ENCODE assay signal across 11 cellular contexts in the genomic region with DNA sequence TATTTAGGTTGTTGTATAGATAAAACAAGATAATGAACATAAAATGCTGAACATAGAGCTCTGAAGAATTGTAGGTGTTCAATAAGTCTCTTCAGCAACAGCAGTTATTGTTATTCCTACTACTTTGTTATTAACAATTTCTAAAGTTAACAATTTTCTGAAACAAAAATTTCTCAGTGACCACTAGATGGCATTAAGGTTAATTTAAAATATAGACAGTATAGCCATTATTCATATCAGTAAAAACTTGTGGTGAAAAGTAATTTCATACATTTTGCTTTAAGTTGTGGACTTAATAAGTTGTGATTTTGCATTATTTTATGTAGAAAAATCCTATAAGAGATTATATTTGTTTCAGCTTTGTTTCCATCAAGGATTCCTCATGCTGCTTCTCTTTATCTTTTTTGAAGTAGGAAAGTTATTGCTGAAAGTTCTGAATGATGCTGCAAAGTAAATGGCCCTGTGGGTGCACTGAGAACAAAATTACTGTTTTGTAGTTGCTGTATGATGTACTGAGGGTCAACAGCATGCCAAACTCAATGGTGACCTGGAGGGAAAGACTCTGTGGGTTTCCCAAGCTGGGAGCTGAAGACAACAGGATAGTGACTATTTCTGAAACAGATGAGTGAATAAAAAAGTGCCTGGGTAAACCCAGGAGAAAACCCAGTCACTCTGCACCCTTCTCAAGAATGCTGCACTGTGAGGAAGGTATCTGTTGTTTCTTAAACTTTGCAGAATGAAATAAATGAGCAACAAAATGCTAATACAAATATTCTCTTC.
A peak's percentile ranks its signal among the peaks of the same experiment; 100 is the strongest.
DNase-seq lines count a peak whose midpoint lies in the region; ATAC-seq and TF ChIP-seq lines count a peak whose summit lies in the region.
"Had no signal": no experiment of that assay in that cellular context is flagged by ENCODE, and none has a peak within 500 bp of the region (broad histone marks: within the 10 kb centered on the region; RNA-seq: fewer than 3 reads in every experiment).

No MANE protein-coding gene starts in this region.

- DNase-seq in ELR (ENCODE audit: low read depth) (peak; percentile 5), NCI-H748 (lab: John Stamatoyannopoulos, UW; ENCODE audit: unreplicated experiment) (peak; percentile 6), fibroblast of peridontal ligament (ENCODE audit: extremely low read depth) (peak; percentile 44), NCI-H2081 (lab: John Stamatoyannopoulos, UW) (no peak), OCI-M2 (lab: John Stamatoyannopoulos, UW; ENCODE audit: unreplicated experiment) (no peak)
- no peak for DNase-seq in activated T-cell treated with anti-CD3 and anti-CD28 coated beads, Interleukin-2, amount 50 U/mL, for 48 hours
- DNase-seq: cortex of kidney, NCI-H1436, uterus had no signal

- TF ChIP-seq CTCF in 22Rv1 (IDR thresholded peaks at IDR 0.05): peak; percentile 64

- ATAC-seq in HG03354 (IDR thresholded peaks at IDR 0.05; ENCODE audit: poor library complexity, severe bottlenecking, unreplicated experiment): no peak

- H3K27ac ChIP-seq in 22Rv1: no peak overlapping the region
- H3K27ac ChIP-seq: uterus had no signal

Comparison
In these comparisons a context has a peak if more than half of its experiments do, and no peak if none do; other contexts are left out.
1. DNase-seq: peak in ELR (single experiment), NCI-H748 (single experiment) and fibroblast of peridontal ligament (single experiment); none in NCI-H2081 (0 of 2), OCI-M2 (single experiment) and activated T-cell treated with anti-CD3 and anti-CD28 coated beads, Interleukin-2, amount 50 U/mL, for 48 hours (0 of 2).